In the genomic region with DNA sequence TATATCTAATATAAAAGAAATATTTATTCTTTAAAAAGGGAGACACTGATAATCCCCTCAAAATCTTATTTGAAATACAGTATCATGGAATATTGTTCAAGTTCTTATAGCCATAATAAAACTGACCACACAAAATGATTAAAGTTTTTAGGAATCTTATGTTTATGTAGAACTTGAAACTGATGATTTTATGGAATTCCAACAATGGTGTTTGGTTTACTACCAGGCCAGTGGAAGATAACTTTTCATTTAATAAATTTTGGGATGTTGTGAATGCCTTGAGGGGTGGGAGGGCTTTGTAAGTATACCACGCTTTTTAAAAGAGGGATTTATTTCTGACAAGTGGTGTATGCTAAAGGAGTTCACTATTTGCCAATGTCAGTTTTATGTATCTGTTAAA, we compare ENCODE assay signal across 19 cellular contexts.
DNase-seq lines count a peak whose midpoint lies in the region; ATAC-seq and TF ChIP-seq lines count a peak whose summit lies in the region.
"Had no signal": no experiment of that assay in that cellular context is flagged by ENCODE, and none has a peak within 500 bp of the region (broad histone marks: within the 10 kb centered on the region; RNA-seq: fewer than 3 reads in every experiment).

No MANE protein-coding gene starts in this region.

- H3K36me3 Mint-ChIP-seq in chondrocyte (ENCODE audit: low read depth): peaks cover 24% of the 10 kb centered on the region

- peak overlapping the region; percentile 86 for H3K27ac Mint-ChIP-seq in chondrocyte (ENCODE audit: unreplicated experiment)
- H3K27ac Mint-ChIP-seq: IgD-negative memory B cell had no signal

- ATAC-seq in HG03039 (IDR thresholded peaks at IDR 0.05; ENCODE audit: unreplicated experiment): no peak
- ATAC-seq: Panc1 had no signal

- peaks cover 52% of the 10 kb centered on the region for H3K4me1 Mint-ChIP-seq in chondrocyte (ENCODE audit: low read depth)

- DNase-seq in GM03348 (ENCODE audit: low spot score) (peak; percentile 3), chondrocyte (ENCODE audit: low spot score) (no peak), iris pigment epithelial cell (ENCODE audit: low read depth) (peak; percentile 20), DMS153 (lab: John Stamatoyannopoulos, UW) (no peak), occipital lobe (lab: John Stamatoyannopoulos, UW) (no peak), GF-D8 (lab: John Stamatoyannopoulos, UW) (no peak)
- DNase-seq: ACHN, AML-193, GOT3, HCEC 1CT, MV-4-11, NCI-H1105 treated with DMSO at 0.1 percent for 48 hours, NCI-H2029 treated with DMSO at 0.1 percent for 48 hours, NCI-H226, NCI-H524 treated with DMSO at 0.1 percent for 48 hours, NCI-H82 had no signal

- no peaks in the 10 kb centered on the region for H3K27me3 Mint-ChIP-seq in chondrocyte (ENCODE audit: low read depth)
- H3K27me3 Mint-ChIP-seq: IgD-negative memory B cell had no signal

- no peak overlapping the region for H3K4me3 Mint-ChIP-seq in chondrocyte (ENCODE audit: unreplicated experiment)
- H3K4me3 Mint-ChIP-seq: IgD-negative memory B cell had no signal

- no peak for TF ChIP-seq CTCF in chondrocyte (IDR thresholded peaks at IDR 0.05)

- peaks cover under 1% of the 10 kb centered on the region for H3K9me3 Mint-ChIP-seq in chondrocyte (ENCODE audit: low read depth)
- H3K9me3 Mint-ChIP-seq: IgD-negative memory B cell had no signal

Comparison
In these comparisons a context has a peak if more than half of its experiments do, and no peak if none do; other contexts are left out.
1. DNase-seq: peak in GM03348 (single experiment) and iris pigment epithelial cell (single experiment); none in chondrocyte (single experiment), DMS153 (single experiment), occipital lobe (single experiment) and GF-D8 (single experiment).